ENCODE assay signal across 8 cellular contexts in the genomic region with DNA sequence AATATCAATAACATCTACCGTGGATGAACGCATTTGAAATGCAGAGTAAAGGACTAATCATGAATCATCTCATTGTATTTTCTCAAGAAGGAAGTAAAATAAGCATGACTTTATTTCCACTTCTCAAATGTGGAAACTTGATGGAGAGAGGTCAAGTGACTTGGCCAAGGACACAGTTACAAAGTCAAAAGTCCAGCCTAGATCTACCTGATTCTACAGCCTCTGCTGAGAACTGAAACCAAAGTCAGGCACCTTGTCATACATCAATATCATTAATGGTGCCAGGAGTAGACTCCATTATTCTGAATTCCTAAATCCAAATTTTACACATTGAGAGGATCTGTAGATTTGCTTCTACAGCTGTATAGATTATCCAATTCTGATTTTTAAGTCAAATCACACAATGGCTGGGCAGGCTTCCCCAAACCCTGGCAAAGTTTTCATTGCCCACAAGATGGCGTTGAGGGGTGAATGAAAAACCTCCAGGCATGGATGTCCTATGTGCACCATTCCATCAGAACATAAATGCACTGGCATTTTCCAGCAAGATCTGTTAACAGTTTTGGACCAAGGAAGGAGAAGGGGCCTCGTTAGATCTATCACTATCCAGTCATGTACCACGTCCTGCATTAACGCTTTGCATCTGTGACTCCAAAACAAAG.
DNase-seq lines count a peak whose midpoint lies in the region; ATAC-seq, FAIRE-seq and TF ChIP-seq lines count a peak whose summit lies in the region.

No MANE protein-coding gene starts in this region.

- intact Hi-C loops in K562 (cut with micrococcal nuclease) = loop anchor here (10.0 kb wide), 1 partner anchor 209 kb away; no protein-coding TSS in a partner anchor

- H3K4me1 ChIP-seq in K562 (replicated peaks in 1 of 2; ENCODE audit: control insufficient read depth in 2 of 2, insufficient read depth in 2 of 2, low read length in 2 of 2) = no peaks in the 10 kb centered on the region

- CTCF ChIA-PET in K562 (lab: Yijun Ruan, JAX; ENCODE audit: low intra/inter-chr PET ratio) = no interaction called here

- H3K9me3 ChIP-seq in K562 (replicated peaks; ENCODE audit: control insufficient read depth, insufficient read depth, low read depth, low read length) = no peaks in the 10 kb centered on the region

- peak; percentile 80 for TF ChIP-seq CTCF in AG10803 (conservative IDR thresholded peaks at IDR 0.05; ENCODE audit: low read length)
- 0 out of 6 replicates have a peak, but pooled peaks of 2 of the 3 experiments have one; percentile 9 to 14 for TF ChIP-seq CTCF in K562 (IDR thresholded peaks at IDR 0.05 in 2 of 3, conservative IDR thresholded peaks at IDR 0.05 in 1 of 3; ENCODE audit: insufficient read depth in 2 of 3, low read depth in 1 of 3, low read length in 3 of 3)

- H3K9ac ChIP-seq in K562 (ENCODE audit: insufficient read depth in 1 of 2, low read depth in 2 of 2, low read length in 2 of 2) = no peak overlapping the region

- H3K4me3 ChIP-seq in AG10803 (ENCODE audit: low read length) (no peak overlapping the region), K562 (no peak overlapping the region)

- TF ChIP-seq EP300 in Ishikawa (IDR thresholded peaks at IDR 0.05; ENCODE audit: borderline replicate concordance) (no peak), K562 (IDR thresholded peaks at IDR 0.05; ENCODE audit: low read length) (no peak)

- in situ Hi-C loops in K562 (cut with MboI) = no loop called here

- ATAC-seq in K562 = no peak

- H4K20me1 ChIP-seq in K562 (replicated peaks; ENCODE audit: control insufficient read depth, insufficient read depth, low read length) = no peaks in the 10 kb centered on the region

- no peaks in the 10 kb centered on the region for H3K9me1 ChIP-seq in K562 (ENCODE audit: control insufficient read depth, insufficient read depth, low read length)

- H3K27me3 ChIP-seq in K562 (ENCODE audit: control insufficient read depth in 2 of 2, insufficient read depth in 2 of 2, low read length in 2 of 2) = no peaks in the 10 kb centered on the region

- no peak for TF ChIP-seq POLR2A in K562 (conservative IDR thresholded peaks at IDR 0.05)

- H3K36me3 ChIP-seq in K562 (ENCODE audit: control insufficient read depth, insufficient read depth, low read length) = no peaks in the 10 kb centered on the region

- no peak overlapping the region for H3K4me2 ChIP-seq in K562 (ENCODE audit: insufficient read depth, low read length)

- H3K27ac ChIP-seq in K562 (ENCODE audit: extremely low read depth, low read depth, low read length) = no peak overlapping the region

- DNase-seq in AG10803 (ENCODE audit: low read depth) = peak; percentile 54
- peak in 1 of 4 experiments; percentile 3 for DNase-seq in K562 (ENCODE audit: extremely low read depth in 1 of 4, low spot score in 3 of 4)
- peak; percentile 14 for DNase-seq in kidney tubule cell (ENCODE audit: low spot score)
- DNase-seq in cerebellar nuclear complex (lab: John Stamatoyannopoulos, UW) = no peak
- no peak for DNase-seq in SIG-M5 treated with dmso at 0.1 percent for 504 hours (lab: John Stamatoyannopoulos, UW; ENCODE audit: unreplicated experiment)
- DNase-seq in cortex of kidney (lab: John Stamatoyannopoulos, UW) = no peak
- DNase-seq in GDM1 (lab: John Stamatoyannopoulos, UW) = no peak

- H3K79me2 ChIP-seq in K562 (ENCODE audit: control insufficient read depth, insufficient read depth, low read length) = no peaks in the 10 kb centered on the region

- H2AFZ ChIP-seq in K562 (ENCODE audit: low read depth, low read length) = no peak overlapping the region

- TF ChIP-seq RAD21 in Ishikawa (IDR thresholded peaks at IDR 0.05; ENCODE audit: low read depth) = peak; percentile 19; the same call in 1 of the 2 replicates
- peak; percentile 18 to 28; a peak in 2 of 4 replicates for TF ChIP-seq RAD21 in K562 (CRISPR knock-in tag; conservative IDR thresholded peaks at IDR 0.05 in 1 of 2, IDR thresholded peaks at IDR 0.05 in 1 of 2)

- POLR2A ChIA-PET in K562 (lab: Yijun Ruan, JAX) = no interaction called here

- FAIRE-seq in K562 (lab: Jason Lieb, UNC) = no peak

- BruUV-seq in K562 (replicated peaks; lab: Mats Ljungman, UMichigan) = no TSS peak

- WGBS in K562 (ENCODE audit: insufficient coverage, low coverage, missing lambda C conversion rate) = 0% methylated on average over 6 of the region's 6 CpGs

TF ChIP-seq in Ishikawa, 13 proteins besides CTCF, POLR2A, EP300 and RAD21:
- TF ChIP-seq CEBPB (IDR thresholded peaks at IDR 0.05) (no peak), TAF1 (IDR thresholded peaks at IDR 0.05; ENCODE audit: low read depth) (no peak), CREB1 (IDR thresholded peaks at IDR 0.05; ENCODE audit: low read depth) (no peak), TEAD4 (IDR thresholded peaks at IDR 0.05) (no peak), YY1 (IDR thresholded peaks at IDR 0.05; ENCODE audit: low read depth) (no peak)

TF ChIP-seq in K562, 482 proteins besides CTCF, POLR2A, EP300 and RAD21:
- no peak for TF ChIP-seq JUND (IDR thresholded peaks at IDR 0.05; ENCODE audit: borderline replicate concordance, low read depth, low read length)
- TF ChIP-seq JUND (tag; IDR thresholded peaks at IDR 0.05; ENCODE audit: borderline replicate concordance, low read depth, low read length) = no peak
- no peak for TF ChIP-seq POLR2B (IDR thresholded peaks at IDR 0.05; ENCODE audit: low read depth, partially characterized antibody)
- TF ChIP-seq, protein P1, sequence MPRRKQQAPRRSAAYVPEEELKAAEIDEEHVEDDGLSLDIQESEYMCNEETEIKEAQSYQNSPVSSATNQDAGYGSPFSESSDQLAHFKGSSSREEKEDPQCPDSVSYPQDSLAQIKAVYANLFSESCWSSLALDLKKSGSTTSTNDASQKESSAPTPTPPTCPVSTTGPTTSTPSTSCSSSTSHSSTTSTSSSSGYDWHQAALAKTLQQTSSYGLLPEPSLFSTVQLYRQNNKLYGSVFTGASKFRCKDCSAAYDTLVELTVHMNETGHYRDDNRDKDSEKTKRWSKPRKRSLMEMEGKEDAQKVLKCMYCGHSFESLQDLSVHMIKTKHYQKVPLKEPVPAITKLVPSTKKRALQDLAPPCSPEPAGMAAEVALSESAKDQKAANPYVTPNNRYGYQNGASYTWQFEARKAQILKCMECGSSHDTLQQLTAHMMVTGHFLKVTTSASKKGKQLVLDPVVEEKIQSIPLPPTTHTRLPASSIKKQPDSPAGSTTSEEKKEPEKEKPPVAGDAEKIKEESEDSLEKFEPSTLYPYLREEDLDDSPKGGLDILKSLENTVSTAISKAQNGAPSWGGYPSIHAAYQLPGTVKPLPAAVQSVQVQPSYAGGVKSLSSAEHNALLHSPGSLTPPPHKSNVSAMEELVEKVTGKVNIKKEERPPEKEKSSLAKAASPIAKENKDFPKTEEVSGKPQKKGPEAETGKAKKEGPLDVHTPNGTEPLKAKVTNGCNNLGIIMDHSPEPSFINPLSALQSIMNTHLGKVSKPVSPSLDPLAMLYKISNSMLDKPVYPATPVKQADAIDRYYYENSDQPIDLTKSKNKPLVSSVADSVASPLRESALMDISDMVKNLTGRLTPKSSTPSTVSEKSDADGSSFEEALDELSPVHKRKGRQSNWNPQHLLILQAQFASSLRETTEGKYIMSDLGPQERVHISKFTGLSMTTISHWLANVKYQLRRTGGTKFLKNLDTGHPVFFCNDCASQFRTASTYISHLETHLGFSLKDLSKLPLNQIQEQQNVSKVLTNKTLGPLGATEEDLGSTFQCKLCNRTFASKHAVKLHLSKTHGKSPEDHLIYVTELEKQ (CRISPR knock-in tag; IDR thresholded peaks at IDR 0.05) = no peak
- TF ChIP-seq, protein P2, sequence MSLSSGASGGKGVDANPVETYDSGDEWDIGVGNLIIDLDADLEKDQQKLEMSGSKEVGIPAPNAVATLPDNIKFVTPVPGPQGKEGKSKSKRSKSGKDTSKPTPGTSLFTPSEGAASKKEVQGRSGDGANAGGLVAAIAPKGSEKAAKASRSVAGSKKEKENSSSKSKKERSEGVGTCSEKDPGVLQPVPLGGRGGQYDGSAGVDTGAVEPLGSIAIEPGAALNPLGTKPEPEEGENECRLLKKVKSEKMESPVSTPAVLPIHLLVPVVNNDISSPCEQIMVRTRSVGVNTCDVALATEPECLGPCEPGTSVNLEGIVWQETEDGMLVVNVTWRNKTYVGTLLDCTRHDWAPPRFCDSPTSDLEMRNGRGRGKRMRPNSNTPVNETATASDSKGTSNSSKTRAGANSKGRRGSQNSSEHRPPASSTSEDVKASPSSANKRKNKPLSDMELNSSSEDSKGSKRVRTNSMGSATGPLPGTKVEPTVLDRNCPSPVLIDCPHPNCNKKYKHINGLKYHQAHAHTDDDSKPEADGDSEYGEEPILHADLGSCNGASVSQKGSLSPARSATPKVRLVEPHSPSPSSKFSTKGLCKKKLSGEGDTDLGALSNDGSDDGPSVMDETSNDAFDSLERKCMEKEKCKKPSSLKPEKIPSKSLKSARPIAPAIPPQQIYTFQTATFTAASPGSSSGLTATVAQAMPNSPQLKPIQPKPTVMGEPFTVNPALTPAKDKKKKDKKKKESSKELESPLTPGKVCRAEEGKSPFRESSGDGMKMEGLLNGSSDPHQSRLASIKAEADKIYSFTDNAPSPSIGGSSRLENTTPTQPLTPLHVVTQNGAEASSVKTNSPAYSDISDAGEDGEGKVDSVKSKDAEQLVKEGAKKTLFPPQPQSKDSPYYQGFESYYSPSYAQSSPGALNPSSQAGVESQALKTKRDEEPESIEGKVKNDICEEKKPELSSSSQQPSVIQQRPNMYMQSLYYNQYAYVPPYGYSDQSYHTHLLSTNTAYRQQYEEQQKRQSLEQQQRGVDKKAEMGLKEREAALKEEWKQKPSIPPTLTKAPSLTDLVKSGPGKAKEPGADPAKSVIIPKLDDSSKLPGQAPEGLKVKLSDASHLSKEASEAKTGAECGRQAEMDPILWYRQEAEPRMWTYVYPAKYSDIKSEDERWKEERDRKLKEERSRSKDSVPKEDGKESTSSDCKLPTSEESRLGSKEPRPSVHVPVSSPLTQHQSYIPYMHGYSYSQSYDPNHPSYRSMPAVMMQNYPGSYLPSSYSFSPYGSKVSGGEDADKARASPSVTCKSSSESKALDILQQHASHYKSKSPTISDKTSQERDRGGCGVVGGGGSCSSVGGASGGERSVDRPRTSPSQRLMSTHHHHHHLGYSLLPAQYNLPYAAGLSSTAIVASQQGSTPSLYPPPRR (CRISPR knock-in tag; IDR thresholded peaks at IDR 0.05; ENCODE audit: borderline replicate concordance) = no peak

Comparison
In these comparisons a context has a peak if more than half of its experiments do, and no peak if none do; other contexts are left out.
1. DNase-seq: peak in AG10803 (single experiment) and kidney tubule cell (single experiment); none in cerebellar nuclear complex (0 of 2), SIG-M5 treated with dmso at 0.1 percent for 504 hours (single experiment), cortex of kidney (single experiment) and GDM1 (single experiment).